In the genomic region with DNA sequence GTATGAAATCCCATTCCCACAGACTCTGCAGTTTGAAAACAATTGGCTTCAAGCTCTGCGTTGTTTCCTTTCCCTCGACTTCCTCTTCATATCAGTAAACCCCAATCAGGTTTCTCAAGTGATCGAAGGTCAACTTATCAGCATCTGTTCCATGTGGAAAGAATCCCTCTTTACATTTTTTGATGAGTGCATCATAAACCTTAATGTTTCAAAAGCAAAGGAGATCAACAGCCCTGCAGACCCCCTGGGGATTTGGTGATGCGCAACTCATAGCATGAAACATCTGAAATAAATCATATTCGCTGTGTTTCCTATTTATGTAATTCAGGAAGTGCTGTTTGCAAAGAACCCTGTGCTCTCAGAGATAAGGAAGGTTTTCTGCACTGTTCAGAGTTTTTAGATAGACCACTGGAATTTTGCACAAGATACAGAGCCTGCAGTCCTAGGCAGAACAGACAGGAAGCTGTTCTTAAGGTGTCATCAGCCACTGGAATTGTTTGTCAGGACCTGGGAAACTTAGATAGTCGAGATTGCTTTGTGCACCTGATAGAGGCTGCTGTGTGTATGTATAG, we compare ENCODE assay signal across 10 cellular contexts.
DNase-seq lines count a peak whose midpoint lies in the region; TF ChIP-seq lines count a peak whose summit lies in the region.
"Had no signal": no experiment of that assay in that cellular context is flagged by ENCODE, and none has a peak within 500 bp of the region (broad histone marks: within the 10 kb centered on the region; RNA-seq: fewer than 3 reads in every experiment).

No MANE protein-coding gene starts in this region.

- H3K9me3 Mint-ChIP-seq in activated naive CD4-positive, alpha-beta T cell treated with anti-CD3 and anti-CD28 coated beads, Interleukin-2, amount 50 U/mL, for 24 hours, result peaks cover 11% of the 10 kb centered on the region
- H3K9me3 Mint-ChIP-seq: CD8-positive, alpha-beta memory T cell had no signal

- 3% methylated on average over 6 of the region's 6 CpGs for WGBS in SK-N-SH (ENCODE audit: low lambda C conversion rate)
- 10% methylated on average over 6 of the region's 6 CpGs for WGBS in thymus

- no peaks in the 10 kb centered on the region for H4K20me1 ChIP-seq in SK-N-SH (ENCODE audit: insufficient read depth)

- TF ChIP-seq EP300 in SK-N-SH (IDR thresholded peaks at IDR 0.05; ENCODE audit: borderline replicate concordance in 1 of 2, low read depth in 1 of 2, low read length in 1 of 2), result peak in 1 of 2 experiments; percentile 58; a peak in 1 of 4 replicates

- CTCF ChIA-PET in SK-N-SH (lab: Yijun Ruan, JAX), result interaction anchor here (1.0 kb wide), 1 partner anchor 21 kb away, joined by 3 read pairs; no protein-coding TSS in a partner anchor

- peaks cover 5% of the 10 kb centered on the region for H3K36me3 Mint-ChIP-seq in activated naive CD4-positive, alpha-beta T cell treated with anti-CD3 and anti-CD28 coated beads, Interleukin-2, amount 50 U/mL, for 24 hours
- H3K36me3 Mint-ChIP-seq: CD8-positive, alpha-beta memory T cell had no signal

- no peak overlapping the region for H3K27ac Mint-ChIP-seq in activated naive CD4-positive, alpha-beta T cell treated with anti-CD3 and anti-CD28 coated beads, Interleukin-2, amount 50 U/mL, for 24 hours
- H3K27ac Mint-ChIP-seq: CD8-positive, alpha-beta memory T cell had no signal

- H3K4me1 ChIP-seq in SK-N-SH (ENCODE audit: control insufficient read depth in 1 of 2, insufficient read depth in 2 of 2, low read depth in 1 of 2, low read length in 1 of 2) (peaks cover 0 to 15% of the 10 kb centered on the region in 2 experiments; a peak in 2 of 4 replicates), thymus (ENCODE audit: control insufficient read depth, insufficient read depth, low read length) (peaks cover 2% of the 10 kb centered on the region)

- no peaks in the 10 kb centered on the region for H3K9me2 ChIP-seq in SK-N-SH

- H3K4me2 ChIP-seq in SK-N-SH, result peak overlapping the region; percentile 47; the same call in 1 of the 2 replicates

- peak overlapping the region in 1 of 2 experiments; percentile 50; a peak in 1 of 4 replicates for H3K27ac ChIP-seq in SK-N-SH (ENCODE audit: low read depth in 2 of 2, low read length in 1 of 2)
- peak overlapping the region; percentile 5 for H3K27ac ChIP-seq in thymus (ENCODE audit: low read depth)
- H3K27ac ChIP-seq: SJCRH30 had no signal

- peaks cover 63% of the 10 kb centered on the region for H3K4me1 Mint-ChIP-seq in activated naive CD4-positive, alpha-beta T cell treated with anti-CD3 and anti-CD28 coated beads, Interleukin-2, amount 50 U/mL, for 24 hours

- H3K9me3 ChIP-seq in SK-N-SH, result no peaks in the 10 kb centered on the region
- H3K9me3 ChIP-seq in thymus (ENCODE audit: control insufficient read depth), result no peaks in the 10 kb centered on the region
- H3K9me3 ChIP-seq: SJCRH30 had no signal

- no peak overlapping the region for H2AFZ ChIP-seq in SK-N-SH (ENCODE audit: low read depth)

- no peaks in the 10 kb centered on the region for H3F3A ChIP-seq in SK-N-SH (replicated peaks; ENCODE audit: insufficient read depth)

- H3K4me3 Mint-ChIP-seq in activated naive CD4-positive, alpha-beta T cell treated with anti-CD3 and anti-CD28 coated beads, Interleukin-2, amount 50 U/mL, for 24 hours, result peak overlapping the region; percentile 51

- no peak for DNase-seq in activated naive CD4-positive, alpha-beta T cell treated with anti-CD3 and anti-CD28 coated beads, Interleukin-2, amount 50 U/mL, for 16 hours
- DNase-seq in SK-N-SH (peak; percentile 49), fibroblast of villous mesenchyme (ENCODE audit: low read depth) (peak; percentile 75), amygdala (lab: John Stamatoyannopoulos, UW) (no peak), NCI-H1694 (lab: John Stamatoyannopoulos, UW) (no peak)
- DNase-seq in activated CD4-positive, alpha-beta T cell treated with anti-CD3 and anti-CD28 coated beads for 48 hours, result no peak
- DNase-seq: CD8-positive, alpha-beta memory T cell had no signal

- H3K36me3 ChIP-seq in SK-N-SH (replicated peaks in 1 of 2; ENCODE audit: control insufficient read depth in 1 of 2, insufficient read depth in 2 of 2, low read length in 1 of 2) (no peaks in the 10 kb centered on the region), thymus (ENCODE audit: control insufficient read depth, insufficient read depth) (no peaks in the 10 kb centered on the region)
- H3K36me3 ChIP-seq: SJCRH30 had no signal

- TF ChIP-seq CTCF in SK-N-SH (IDR thresholded peaks at IDR 0.05), result no peak
- TF ChIP-seq CTCF in fibroblast of villous mesenchyme (IDR thresholded peaks at IDR 0.05; ENCODE audit: insufficient read depth, low read depth, low read length), result no peak

- POLR2A ChIA-PET in SK-N-SH (lab: Yijun Ruan, JAX), result no interaction called here

- H3K9ac ChIP-seq in SK-N-SH, result no peak overlapping the region

- H3K27me3 ChIP-seq in SK-N-SH (ENCODE audit: insufficient read depth), result no peaks in the 10 kb centered on the region
- H3K27me3 ChIP-seq in thymus (ENCODE audit: control insufficient read depth, insufficient read depth), result no peaks in the 10 kb centered on the region
- H3K27me3 ChIP-seq: SJCRH30 had no signal

- H3K79me2 ChIP-seq in SK-N-SH (ENCODE audit: insufficient read depth), result no peaks in the 10 kb centered on the region

- TF ChIP-seq RAD21 in SK-N-SH (IDR thresholded peaks at IDR 0.05; ENCODE audit: low read length), result peak; percentile 32; the same call in 1 of the 2 replicates

- H3K27me3 Mint-ChIP-seq in activated naive CD4-positive, alpha-beta T cell treated with anti-CD3 and anti-CD28 coated beads, Interleukin-2, amount 50 U/mL, for 24 hours, result no peaks in the 10 kb centered on the region

- peak overlapping the region in 1 of 2 experiments; percentile 13; a peak in 1 of 4 replicates for H3K4me3 ChIP-seq in SK-N-SH (ENCODE audit: low read depth in 2 of 2, low read length in 1 of 2)
- no peak overlapping the region for H3K4me3 ChIP-seq in fibroblast of villous mesenchyme (ENCODE audit: low read depth, low read length)
- no peak overlapping the region for H3K4me3 ChIP-seq in thymus (ENCODE audit: low read length)
- H3K4me3 ChIP-seq: SJCRH30 had no signal

TF ChIP-seq in SK-N-SH, 30 proteins besides CTCF, POLR2A, EP300 and RAD21 (continues in another document):
- TF ChIP-seq MXI1 (IDR thresholded peaks at IDR 0.05; ENCODE audit: low read depth, low read length), result no peak
- no peak for TF ChIP-seq NRF1 (IDR thresholded peaks at IDR 0.05; ENCODE audit: low read depth, low read length)
- TF ChIP-seq, protein P1, sequence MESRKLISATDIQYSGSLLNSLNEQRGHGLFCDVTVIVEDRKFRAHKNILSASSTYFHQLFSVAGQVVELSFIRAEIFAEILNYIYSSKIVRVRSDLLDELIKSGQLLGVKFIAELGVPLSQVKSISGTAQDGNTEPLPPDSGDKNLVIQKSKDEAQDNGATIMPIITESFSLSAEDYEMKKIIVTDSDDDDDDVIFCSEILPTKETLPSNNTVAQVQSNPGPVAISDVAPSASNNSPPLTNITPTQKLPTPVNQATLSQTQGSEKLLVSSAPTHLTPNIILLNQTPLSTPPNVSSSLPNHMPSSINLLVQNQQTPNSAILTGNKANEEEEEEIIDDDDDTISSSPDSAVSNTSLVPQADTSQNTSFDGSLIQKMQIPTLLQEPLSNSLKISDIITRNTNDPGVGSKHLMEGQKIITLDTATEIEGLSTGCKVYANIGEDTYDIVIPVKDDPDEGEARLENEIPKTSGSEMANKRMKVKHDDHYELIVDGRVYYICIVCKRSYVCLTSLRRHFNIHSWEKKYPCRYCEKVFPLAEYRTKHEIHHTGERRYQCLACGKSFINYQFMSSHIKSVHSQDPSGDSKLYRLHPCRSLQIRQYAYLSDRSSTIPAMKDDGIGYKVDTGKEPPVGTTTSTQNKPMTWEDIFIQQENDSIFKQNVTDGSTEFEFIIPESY (IDR thresholded peaks at IDR 0.05; ENCODE audit: borderline replicate concordance, low read depth), result no peak
- no peak for TF ChIP-seq GABPA (IDR thresholded peaks at IDR 0.05; ENCODE audit: low read depth)
- no peak for TF ChIP-seq TAF1 (IDR thresholded peaks at IDR 0.05; ENCODE audit: borderline replicate concordance, low read depth, low read length)
- peak; percentile 19; the same call in 1 of the 2 replicates for TF ChIP-seq POLR2AphosphoS5 (IDR thresholded peaks at IDR 0.05; ENCODE audit: low read depth, low read length)
- TF ChIP-seq FOSL2 (IDR thresholded peaks at IDR 0.05; ENCODE audit: borderline replicate concordance, low read depth), result no peak
- TF ChIP-seq, protein P2, sequence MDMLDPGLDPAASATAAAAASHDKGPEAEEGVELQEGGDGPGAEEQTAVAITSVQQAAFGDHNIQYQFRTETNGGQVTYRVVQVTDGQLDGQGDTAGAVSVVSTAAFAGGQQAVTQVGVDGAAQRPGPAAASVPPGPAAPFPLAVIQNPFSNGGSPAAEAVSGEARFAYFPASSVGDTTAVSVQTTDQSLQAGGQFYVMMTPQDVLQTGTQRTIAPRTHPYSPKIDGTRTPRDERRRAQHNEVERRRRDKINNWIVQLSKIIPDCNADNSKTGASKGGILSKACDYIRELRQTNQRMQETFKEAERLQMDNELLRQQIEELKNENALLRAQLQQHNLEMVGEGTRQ (IDR thresholded peaks at IDR 0.05; ENCODE audit: borderline replicate concordance, low read depth, low read length), result no peak
- TF ChIP-seq RCOR1 (IDR thresholded peaks at IDR 0.05; ENCODE audit: low read length), result peak; percentile 98
- TF ChIP-seq TEAD4 (IDR thresholded peaks at IDR 0.05; ENCODE audit: borderline replicate concordance, insufficient read depth), result no peak

Comparison
In these comparisons a context has a peak if more than half of its experiments do, and no peak if none do; other contexts are left out.
1. DNase-seq: peak in SK-N-SH (single experiment) and fibroblast of villous mesenchyme (single experiment); none in activated naive CD4-positive, alpha-beta T cell treated with anti-CD3 and anti-CD28 coated beads, Interleukin-2, amount 50 U/mL, for 16 hours (single experiment), amygdala (0 of 56), NCI-H1694 (single experiment) and activated CD4-positive, alpha-beta T cell treated with anti-CD3 and anti-CD28 coated beads for 48 hours (single experiment).